In the genomic region with DNA sequence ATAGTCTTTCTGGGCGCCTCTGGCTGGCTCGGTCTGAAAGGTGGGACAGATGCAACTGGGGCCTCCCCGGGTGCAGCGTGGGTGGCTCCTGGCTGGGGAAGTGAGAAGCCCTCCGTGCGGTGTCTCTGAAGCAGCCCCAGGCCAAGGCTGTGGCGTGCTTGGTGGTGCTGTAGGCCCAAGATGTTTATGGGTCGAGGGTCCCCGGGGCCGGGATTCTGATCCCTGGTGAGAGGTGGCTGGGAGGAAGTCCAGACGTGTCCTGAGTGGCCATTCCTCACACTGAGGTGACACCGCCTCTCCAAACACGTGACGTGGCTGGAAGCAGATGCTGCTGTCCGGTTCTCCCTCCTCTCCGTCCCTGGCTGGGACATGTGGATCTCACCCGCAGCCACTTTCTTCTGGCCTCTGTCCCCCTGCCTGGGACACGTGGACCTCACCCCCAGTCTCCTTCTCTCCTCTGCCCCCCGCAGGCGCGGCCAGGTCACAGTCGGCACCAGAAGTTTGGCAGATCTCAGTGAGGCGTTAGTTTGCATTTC, we compare ENCODE assay signal across 8 cellular contexts. TPM values are rescaled to one million over a fixed set of nuclear protein-coding genes. Genes with fewer than 3 reads are reported as not detected.
DNase-seq lines count a peak whose midpoint lies in the region; ATAC-seq and TF ChIP-seq lines count a peak whose summit lies in the region.

No MANE protein-coding gene starts in this region.

- no peaks in the 10 kb centered on the region; the same call in 1 of the 2 replicates for H3K27me3 ChIP-seq in HUES6 (ENCODE audit: control insufficient read depth, insufficient read depth, low read length)
- no peaks in the 10 kb centered on the region for H3K27me3 ChIP-seq in esophagus muscularis mucosa
- no peaks in the 10 kb centered on the region for H3K27me3 ChIP-seq in ovary

- no peaks in the 10 kb centered on the region for H3K36me3 ChIP-seq in HUES6 (ENCODE audit: control insufficient read depth, insufficient read depth, low read length)
- peaks cover 0 to 5% (median 2%) of the 10 kb centered on the region in 4 donors for H3K36me3 ChIP-seq in esophagus muscularis mucosa
- H3K36me3 ChIP-seq in ovary = no peaks in the 10 kb centered on the region

- peak; percentile 44 for DNase-seq in GM03348 (ENCODE audit: low spot score)
- peak; percentile 30 for DNase-seq in activated CD4-positive, alpha-beta T cell treated with anti-CD3 and anti-CD28 coated beads, Interleukin-2, amount 50 U/mL, for 1 hour
- no peak for DNase-seq in esophagus muscularis mucosa (ENCODE audit: extremely low spot score)
- DNase-seq in ovary = peak in 3 of 5 donors; percentile 65 to 67 (median 67)
- DNase-seq in NCI-H526 (lab: John Stamatoyannopoulos, UW) = no peak
- DNase-seq in NCI-H2171 treated with DMSO at 0.1 percent for 48 hours (lab: John Stamatoyannopoulos, UW) = no peak

- H3K4me1 ChIP-seq in HUES6 (ENCODE audit: control insufficient read depth, insufficient read depth, low read length) (peaks cover 22% of the 10 kb centered on the region), esophagus muscularis mucosa (peaks cover 17 to 37% (median 31%) of the 10 kb centered on the region in 4 donors), ovary (ENCODE audit: insufficient read depth) (peaks cover 7% of the 10 kb centered on the region)

- H3K9me3 ChIP-seq in HUES6 (ENCODE audit: control insufficient read depth, insufficient read depth, low read depth, low read length) (no peaks in the 10 kb centered on the region), esophagus muscularis mucosa (peaks cover 0 to 5% (median 0%) of the 10 kb centered on the region in 4 donors), ovary (no peaks in the 10 kb centered on the region)

- no peak overlapping the region for H3K9ac ChIP-seq in HUES6 (ENCODE audit: low read length)

- 6% methylated on average over 11 of the region's 23 CpGs for WGBS in esophagus muscularis mucosa
- 3 to 6% (median 5%) methylated on average over 23 of the region's 23 CpGs for WGBS in ovary, 3 donors

- H3K4me3 ChIP-seq in HUES6 (ENCODE audit: low read depth, low read length) = peak overlapping the region; percentile 85
- peak overlapping the region; percentile 58 to 77 (median 66) for H3K4me3 ChIP-seq in esophagus muscularis mucosa
- H3K4me3 ChIP-seq in ovary = peak overlapping the region; percentile 39

- intact Hi-C loops in esophagus muscularis mucosa (cut with DNase I) (loop anchor here (10.0 kb wide), 1 partner anchor 147 kb away; a partner anchor contains a TSS), ovary (cut with DNase I) (no loop called here)

- no peak for TF ChIP-seq POLR2A in esophagus muscularis mucosa (IDR thresholded peaks at IDR 0.05; ENCODE audit: low read depth)
- no peak for TF ChIP-seq POLR2A in ovary (IDR thresholded peaks at IDR 0.05)

- peak; percentile 58 for ATAC-seq in GM21360 (IDR thresholded peaks at IDR 0.05; ENCODE audit: unreplicated experiment)

- TF ChIP-seq EP300 in esophagus muscularis mucosa (IDR thresholded peaks at IDR 0.05) = no peak
- no peak for TF ChIP-seq EP300 in ovary (IDR thresholded peaks at IDR 0.05)

- TF ChIP-seq CTCF in esophagus muscularis mucosa (IDR thresholded peaks at IDR 0.05) = no peak
- TF ChIP-seq CTCF in ovary (IDR thresholded peaks at IDR 0.05) = no peak

- H3K27ac ChIP-seq in HUES6 (ENCODE audit: low read depth, low read length) (no peak overlapping the region), esophagus muscularis mucosa (replicated peaks in 1 of 4) (peak overlapping the region; percentile 54 to 85 (median 70)), ovary (peak overlapping the region; percentile 7 to 41)

RNA-seq across cellular contexts. Expression of a gene that starts 12.6 kb away (rescaled TPM):
- under 1 TPM in 1 of 4 donors, not detected in 3; 0.17 TPM for total RNA-seq in esophagus muscularis mucosa
- total RNA-seq in ovary = under 1 TPM in 1 of 7 donors, not detected in 6; 0.10 TPM
- not detected for polyA plus RNA-seq in ovary

RNA-seq across cellular contexts. Expression of a gene that starts 23.5 kb away (rescaled TPM):
- total RNA-seq in esophagus muscularis mucosa (1 to 10 TPM in 2 of 4 donors, under 1 TPM in 2; 0.11 to 2.5 (median 1.2) TPM), ovary (under 1 TPM in 6 of 7 donors, not detected in 1; 0.13 to 0.57 (median 0.29) TPM)
- under 1 TPM in 1 of 2 donors, not detected in 1; 0.17 TPM for polyA plus RNA-seq in ovary

Comparison
In these comparisons a context has a peak if more than half of its experiments do, and no peak if none do; other contexts are left out.
1. DNase-seq: peak in GM03348 (single experiment), activated CD4-positive, alpha-beta T cell treated with anti-CD3 and anti-CD28 coated beads, Interleukin-2, amount 50 U/mL, for 1 hour (single experiment) and ovary (3 of 5); none in esophagus muscularis mucosa (single experiment), NCI-H526 (0 of 2) and NCI-H2171 treated with DMSO at 0.1 percent for 48 hours (single experiment).
2. Peak in every context shown above with its lines, with median percentiles within 50 percentile points of each other: H3K4me3 ChIP-seq.